In the genomic region with DNA sequence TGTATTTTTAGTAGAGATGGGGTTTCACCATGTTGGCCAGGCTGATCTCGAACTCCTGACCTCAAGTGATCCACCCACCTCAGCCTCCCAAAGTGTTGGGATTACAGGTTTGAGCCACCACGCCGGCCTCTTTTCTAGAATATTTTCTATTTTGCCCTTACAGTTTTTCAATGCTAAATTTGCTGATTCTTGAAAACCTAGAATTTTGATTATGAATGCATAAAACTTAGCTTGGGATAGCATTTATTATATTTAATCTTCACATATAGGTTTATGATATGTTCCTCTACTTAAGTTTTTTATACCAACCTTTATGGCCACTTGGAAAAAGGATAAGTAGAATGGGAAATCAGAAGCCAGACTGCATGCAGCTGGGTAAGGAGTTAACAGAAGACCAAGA, we compare ENCODE assay signal across 1 cellular context.
TF ChIP-seq lines count a peak whose summit lies in the region.

No MANE protein-coding gene starts in this region.

TF ChIP-seq in SK-N-SH, 30 proteins besides CTCF, POLR2A, EP300 and RAD21 (continued from another document):
- TF ChIP-seq, protein P1, sequence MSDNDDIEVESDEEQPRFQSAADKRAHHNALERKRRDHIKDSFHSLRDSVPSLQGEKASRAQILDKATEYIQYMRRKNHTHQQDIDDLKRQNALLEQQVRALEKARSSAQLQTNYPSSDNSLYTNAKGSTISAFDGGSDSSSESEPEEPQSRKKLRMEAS (IDR thresholded peaks at IDR 0.05; ENCODE audit: low read depth), result no peak
- TF ChIP-seq FOSL2 (IDR thresholded peaks at IDR 0.05; ENCODE audit: borderline replicate concordance, low read depth) (no peak), SMC3 (IDR thresholded peaks at IDR 0.05; ENCODE audit: low read depth, low read length) (no peak), MXI1 (IDR thresholded peaks at IDR 0.05; ENCODE audit: low read depth, low read length) (no peak), EZH2phosphoT487 (IDR thresholded peaks at IDR 0.05; ENCODE audit: borderline replicate concordance, low read depth) (no peak), RCOR1 (IDR thresholded peaks at IDR 0.05; ENCODE audit: low read length) (no peak), POLR2AphosphoS5 (IDR thresholded peaks at IDR 0.05; ENCODE audit: low read depth, low read length) (no peak), FOXJ3 (CRISPR knock-in tag; IDR thresholded peaks at IDR 0.05) (no peak), TEAD4 (IDR thresholded peaks at IDR 0.05; ENCODE audit: borderline replicate concordance, insufficient read depth) (no peak), ELF1 (IDR thresholded peaks at IDR 0.05) (no peak), MEF2A (IDR thresholded peaks at IDR 0.05; ENCODE audit: borderline replicate concordance, low read depth) (no peak), SIN3A (IDR thresholded peaks at IDR 0.05; ENCODE audit: borderline replicate concordance, low read depth, low read length) (no peak), TCF12 (IDR thresholded peaks at IDR 0.05) (no peak), GABPA (IDR thresholded peaks at IDR 0.05; ENCODE audit: low read depth) (no peak)
- TF ChIP-seq, protein P2, sequence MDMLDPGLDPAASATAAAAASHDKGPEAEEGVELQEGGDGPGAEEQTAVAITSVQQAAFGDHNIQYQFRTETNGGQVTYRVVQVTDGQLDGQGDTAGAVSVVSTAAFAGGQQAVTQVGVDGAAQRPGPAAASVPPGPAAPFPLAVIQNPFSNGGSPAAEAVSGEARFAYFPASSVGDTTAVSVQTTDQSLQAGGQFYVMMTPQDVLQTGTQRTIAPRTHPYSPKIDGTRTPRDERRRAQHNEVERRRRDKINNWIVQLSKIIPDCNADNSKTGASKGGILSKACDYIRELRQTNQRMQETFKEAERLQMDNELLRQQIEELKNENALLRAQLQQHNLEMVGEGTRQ (IDR thresholded peaks at IDR 0.05; ENCODE audit: borderline replicate concordance, low read depth, low read length), result no peak
- TF ChIP-seq, protein P3, sequence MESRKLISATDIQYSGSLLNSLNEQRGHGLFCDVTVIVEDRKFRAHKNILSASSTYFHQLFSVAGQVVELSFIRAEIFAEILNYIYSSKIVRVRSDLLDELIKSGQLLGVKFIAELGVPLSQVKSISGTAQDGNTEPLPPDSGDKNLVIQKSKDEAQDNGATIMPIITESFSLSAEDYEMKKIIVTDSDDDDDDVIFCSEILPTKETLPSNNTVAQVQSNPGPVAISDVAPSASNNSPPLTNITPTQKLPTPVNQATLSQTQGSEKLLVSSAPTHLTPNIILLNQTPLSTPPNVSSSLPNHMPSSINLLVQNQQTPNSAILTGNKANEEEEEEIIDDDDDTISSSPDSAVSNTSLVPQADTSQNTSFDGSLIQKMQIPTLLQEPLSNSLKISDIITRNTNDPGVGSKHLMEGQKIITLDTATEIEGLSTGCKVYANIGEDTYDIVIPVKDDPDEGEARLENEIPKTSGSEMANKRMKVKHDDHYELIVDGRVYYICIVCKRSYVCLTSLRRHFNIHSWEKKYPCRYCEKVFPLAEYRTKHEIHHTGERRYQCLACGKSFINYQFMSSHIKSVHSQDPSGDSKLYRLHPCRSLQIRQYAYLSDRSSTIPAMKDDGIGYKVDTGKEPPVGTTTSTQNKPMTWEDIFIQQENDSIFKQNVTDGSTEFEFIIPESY (IDR thresholded peaks at IDR 0.05; ENCODE audit: borderline replicate concordance, low read depth), result no peak
